ENCODE assay signal across 8 cellular contexts in the genomic region with DNA sequence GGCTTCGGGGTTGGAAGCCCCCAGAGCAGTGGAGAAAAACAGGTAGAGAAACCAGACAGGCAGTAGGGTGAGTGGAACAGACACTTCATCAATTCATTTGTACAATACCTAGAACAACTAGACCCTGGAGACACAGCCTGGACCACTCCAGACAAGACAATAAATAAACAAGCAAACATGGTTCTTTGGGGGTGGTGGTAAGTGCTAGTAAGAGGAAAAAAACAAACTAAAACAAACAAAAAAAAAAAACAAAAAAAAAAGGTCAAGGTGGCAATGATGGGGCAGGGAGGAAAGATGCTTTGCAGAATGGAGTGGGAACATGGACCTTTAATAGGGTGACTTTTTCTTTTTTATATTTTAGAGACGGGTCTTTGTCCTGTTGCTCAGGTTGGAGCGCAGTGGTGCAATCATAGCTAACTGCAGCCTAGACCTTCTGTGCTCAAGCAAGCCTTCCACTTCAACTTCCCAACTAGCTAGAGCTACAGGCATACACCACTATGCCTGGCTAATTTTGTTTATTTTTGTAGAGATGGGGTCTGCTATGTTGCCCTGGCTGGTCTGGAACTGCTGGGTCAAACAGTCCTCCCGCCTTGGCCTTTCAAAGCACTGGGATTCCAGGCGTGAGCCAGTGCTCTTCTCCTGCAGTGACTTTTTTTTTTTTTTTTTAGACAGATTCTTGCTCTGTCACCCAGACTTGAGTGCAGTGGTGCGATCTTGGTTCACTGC. TPM values are rescaled to one million over a fixed set of nuclear protein-coding genes. Genes with fewer than 3 reads are reported as not detected.
DNase-seq lines count a peak whose midpoint lies in the region; ATAC-seq, FAIRE-seq and TF ChIP-seq lines count a peak whose summit lies in the region.

No MANE protein-coding gene starts in this region.

- no peak for TF ChIP-seq POLR2A in heart left ventricle (IDR thresholded peaks at IDR 0.05)
- no peak for TF ChIP-seq POLR2A in uterus (IDR thresholded peaks at IDR 0.05)

- FAIRE-seq in HTR-8/SVneo (lab: Jason Lieb, UNC) = no peak

- H3K36me3 ChIP-seq in heart left ventricle (peaks cover 0 to 27% (median 16%) of the 10 kb centered on the region in 9 donors), ascending aorta (peaks cover 5 to 8% of the 10 kb centered on the region in 2 donors), lower lobe of right lung (peaks cover 13% of the 10 kb centered on the region), uterus (no peaks in the 10 kb centered on the region)

- ATAC-seq in heart left ventricle (no peak), lower lobe of right lung (no peak), HG03139 (IDR thresholded peaks at IDR 0.05; ENCODE audit: unreplicated experiment) (no peak)

- H3K4me3 ChIP-seq in heart left ventricle (peak overlapping the region; percentile 43 to 99 (median 84)), ascending aorta (peak overlapping the region; percentile 83 to 90), lower lobe of right lung (peak overlapping the region; percentile 95), uterus (peak overlapping the region; percentile 84 to 87)

- H3K27me3 ChIP-seq in heart left ventricle (no peaks in the 10 kb centered on the region), ascending aorta (no peaks in the 10 kb centered on the region), lower lobe of right lung (ENCODE audit: low read depth) (no peaks in the 10 kb centered on the region), uterus (no peaks in the 10 kb centered on the region)

- 69 to 79% (median 74%) methylated on average over 6 of the region's 6 CpGs for WGBS in heart left ventricle, 4 donors

- no peak for TF ChIP-seq CTCF in heart left ventricle (IDR thresholded peaks at IDR 0.05)
- TF ChIP-seq CTCF in ascending aorta (IDR thresholded peaks at IDR 0.05) = no peak
- TF ChIP-seq CTCF in lower lobe of right lung (IDR thresholded peaks at IDR 0.05) = no peak
- no peak for TF ChIP-seq CTCF in uterus (IDR thresholded peaks at IDR 0.05)

- H3K9me3 ChIP-seq in heart left ventricle (no peaks in the 10 kb centered on the region), ascending aorta (no peaks in the 10 kb centered on the region), lower lobe of right lung (no peaks in the 10 kb centered on the region), uterus (no peaks in the 10 kb centered on the region)

- no peak for DNase-seq in heart left ventricle
- DNase-seq in cardiac septum (ENCODE audit: low spot score) = no peak
- DNase-seq in ascending aorta (ENCODE audit: low spot score in 2 of 2) = no peak
- no peak for DNase-seq in lower lobe of right lung
- no peak for DNase-seq in uterus
- no peak for DNase-seq in HTR-8/SVneo (ENCODE audit: insufficient read length, low spot score)
- DNase-seq in SKM-1 (lab: John Stamatoyannopoulos, UW; ENCODE audit: unreplicated experiment) = no peak

- H3K27ac ChIP-seq in heart left ventricle (peak overlapping the region; percentile 95 to 100 (median 99)), ascending aorta (peak overlapping the region; percentile 95 to 96), lower lobe of right lung (peak overlapping the region; percentile 99), uterus (peak overlapping the region; percentile 98 to 100)

- H3K4me1 ChIP-seq in heart left ventricle (peaks cover 3 to 41% (median 23%) of the 10 kb centered on the region in 12 donors), ascending aorta (peaks cover 5 to 6% of the 10 kb centered on the region in 2 donors), lower lobe of right lung (peaks cover 24% of the 10 kb centered on the region), uterus (no peaks in the 10 kb centered on the region)

- intact Hi-C loops in heart left ventricle (cut with DNase I) = loop anchor here in 2 of 10 donors (2.0 kb wide), 1 partner anchor 18 kb away; no protein-coding TSS in a partner anchor
- intact Hi-C loops in cardiac septum (cut with DNase I) = loop anchor here (1.0 to 10.0 kb wide), 3 partner anchors 16 to 1050 kb away; partner anchors contain the start of genes IER2 and STX10
- intact Hi-C loops in ascending aorta (cut with DNase I) = loop anchor here (5.0 to 10.0 kb wide), 3 partner anchors 153 to 1210 kb away; partner anchors contain the start of genes RAD23A and RFX1
- intact Hi-C loops in lower lobe of right lung (cut with DNase I) = no loop called here
- intact Hi-C loops in uterus (cut with DNase I; ENCODE audit: low total_unique reads) = no loop called here

RNA-seq across cellular contexts. Expression of gene JUNB, which starts 3.1 kb away (rescaled TPM):
- total RNA-seq in heart left ventricle (100 to 1,000 TPM in 4 of 9 donors, 10 to 100 TPM in 5; 19.6 to 205 (median 67.6) TPM), cardiac septum (97.7 TPM), ascending aorta (3,581 TPM), lower lobe of right lung (131 TPM), uterus (100 to 1,000 TPM in 1 of 4 donors, 10 to 100 TPM in 3; 47.4 to 417 (median 81.5) TPM)
- 10 to 100 TPM; 29.6 to 52.9 TPM for polyA plus RNA-seq in heart left ventricle

RNA-seq across cellular contexts. Expression of gene PRDX2, which starts 7.2 kb away (rescaled TPM):
- total RNA-seq in heart left ventricle (1,000 to 10,000 TPM in 2 of 9 donors, 100 to 1,000 TPM in 7; 435 to 1,432 (median 684) TPM), cardiac septum (595 TPM), ascending aorta (259 TPM), lower lobe of right lung (101 TPM), uterus (100 to 1,000 TPM; 148 to 178 (median 163) TPM)
- 100 to 1,000 TPM; 544 to 645 TPM for polyA plus RNA-seq in heart left ventricle

RNA-seq across cellular contexts. Expression of gene THSD8, which starts 7.5 kb away (rescaled TPM):
- 1 to 10 TPM in 7 of 9 donors, not detected in 2; 1.2 to 6.8 (median 2.2) TPM for total RNA-seq in heart left ventricle
- 1 to 10 TPM in 1 of 2 donors, under 1 TPM in 1; 0.35 to 3.2 TPM for polyA plus RNA-seq in heart left ventricle
- 0.94 TPM for total RNA-seq in cardiac septum
- total RNA-seq in ascending aorta = not detected
- total RNA-seq in lower lobe of right lung = 1.5 TPM
- total RNA-seq in uterus = 1 to 10 TPM in 1 of 4 donors, not detected in 3; 4.1 TPM

RNA-seq across cellular contexts. Expression of gene RNASEH2A, which starts 12.0 kb away (rescaled TPM):
- total RNA-seq in heart left ventricle (1 to 10 TPM in 8 of 9 donors, under 1 TPM in 1; 0.63 to 7.6 (median 4.0) TPM), cardiac septum (4.4 TPM), ascending aorta (3.4 TPM), lower lobe of right lung (10.9 TPM), uterus (10 to 100 TPM in 1 of 4 donors, 1 to 10 TPM in 3; 2.3 to 18.9 (median 3.1) TPM)
- 1 to 10 TPM; 1.3 to 8.6 TPM for polyA plus RNA-seq in heart left ventricle

RNA-seq across cellular contexts. Expression of gene HOOK2, which starts 19.0 kb away (rescaled TPM):
- total RNA-seq in heart left ventricle (10 to 100 TPM; 45.5 to 90.1 (median 62.6) TPM), cardiac septum (101 TPM), ascending aorta (58.5 TPM), lower lobe of right lung (57.5 TPM), uterus (10 to 100 TPM in 2 of 4 donors, 1 to 10 TPM in 1, under 1 TPM in 1; 0.59 to 37.5 (median 14.0) TPM)
- 10 to 100 TPM; 29.9 to 83.5 TPM for polyA plus RNA-seq in heart left ventricle

Comparison
In these comparisons a context has a peak if more than half of its experiments do, and no peak if none do; other contexts are left out.
1. intact Hi-C loops: an anchor here in cardiac septum (1.0 to 10.0 kb wide) and ascending aorta (5.0 to 10.0 kb wide); none called in lower lobe of right lung and uterus.